In the genomic region with DNA sequence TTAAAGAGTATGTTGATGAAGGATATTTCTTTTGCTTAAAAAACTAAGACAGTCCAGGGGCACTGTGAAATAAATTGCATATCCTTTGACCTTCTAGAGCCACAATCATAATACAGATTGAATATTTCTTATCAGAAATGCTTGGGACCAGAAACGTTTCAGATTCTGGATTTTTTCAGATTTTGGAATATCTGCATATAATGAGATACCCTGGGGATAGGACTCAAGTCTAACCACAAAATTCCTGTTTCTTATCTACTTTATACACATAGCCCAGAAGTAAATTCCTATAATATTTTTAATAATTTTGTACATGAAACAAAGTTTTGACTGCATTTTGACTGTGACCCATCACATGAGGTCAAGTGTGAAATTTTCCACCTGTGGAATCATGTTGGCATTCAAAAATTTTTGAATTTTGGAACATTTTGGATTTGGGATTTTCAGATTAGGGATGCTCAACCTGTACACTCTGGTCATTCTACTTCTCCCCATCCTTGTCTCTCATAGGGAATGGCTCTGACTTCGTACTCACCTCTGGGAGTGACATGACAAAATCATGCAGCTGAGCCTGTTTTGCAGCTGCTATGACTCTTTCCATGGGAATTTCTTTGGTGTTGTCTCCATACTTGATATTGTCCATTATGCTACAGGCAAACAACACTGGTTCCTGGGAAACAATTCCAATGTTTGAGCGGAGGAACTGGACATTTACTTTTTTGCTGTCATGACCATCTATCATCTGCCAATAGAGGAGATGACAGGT, we compare ENCODE assay signal across 21 cellular contexts. TPM values are rescaled to one million over a fixed set of nuclear protein-coding genes. Genes with fewer than 3 reads are reported as not detected.
DNase-seq lines count a peak whose midpoint lies in the region; ATAC-seq, FAIRE-seq and TF ChIP-seq lines count a peak whose summit lies in the region.
"Had no signal": no experiment of that assay in that cellular context is flagged by ENCODE, and none has a peak within 500 bp of the region (broad histone marks: within the 10 kb centered on the region; RNA-seq: fewer than 3 reads in every experiment).

No MANE protein-coding gene starts in this region.

- peaks cover 0 to 3% of the 10 kb centered on the region in 2 experiments; a peak in 2 of 5 replicates for H3K4me1 ChIP-seq in K562 (replicated peaks in 1 of 2; ENCODE audit: control insufficient read depth in 2 of 2, insufficient read depth in 2 of 2, low read length in 2 of 2)
- H3K4me1 ChIP-seq in trophoblast cell (ENCODE audit: control insufficient read depth in 1 of 2, insufficient read depth in 2 of 2, low read length in 2 of 2) = peaks cover 2 to 9% of the 10 kb centered on the region in 2 experiments
- H3K4me1 ChIP-seq: BE2C, Caco-2 had no signal

- H2AFZ ChIP-seq in K562 (ENCODE audit: low read depth, low read length) (no peak overlapping the region), trophoblast cell (ENCODE audit: insufficient read depth, low read length, poor library complexity) (no peak overlapping the region)

- no peak overlapping the region for H4K91ac ChIP-seq in trophoblast cell (ENCODE audit: low read depth, low read length)

- 52% methylated on average over 3 of the region's 3 CpGs for WGBS in K562 (ENCODE audit: insufficient coverage, low coverage, missing lambda C conversion rate)
- WGBS in trophoblast cell (ENCODE audit: extremely low coverage, insufficient coverage, insufficient read length) = no CpG with 5 or more reads among the region's 3 CpGs

- H3K27me3 ChIP-seq in K562 (ENCODE audit: control insufficient read depth in 2 of 2, insufficient read depth in 2 of 2, low read length in 2 of 2) (no peaks in the 10 kb centered on the region), trophoblast cell (ENCODE audit: insufficient read depth, low read length) (no peaks in the 10 kb centered on the region)
- H3K27me3 ChIP-seq: BE2C had no signal

- no TSS peak for BruUV-seq in K562 (replicated peaks; lab: Mats Ljungman, UMichigan)

- CTCF ChIA-PET in K562 (lab: Yijun Ruan, JAX; ENCODE audit: low intra/inter-chr PET ratio) = no interaction called here

- no peak for TF ChIP-seq RAD21 in K562 (CRISPR knock-in tag; conservative IDR thresholded peaks at IDR 0.05 in 1 of 2, IDR thresholded peaks at IDR 0.05 in 1 of 2)

- H3K79me2 ChIP-seq in K562 (ENCODE audit: control insufficient read depth, insufficient read depth, low read length) (no peaks in the 10 kb centered on the region), trophoblast cell (ENCODE audit: control insufficient read depth, insufficient read depth, low read length, poor library complexity) (no peaks in the 10 kb centered on the region)

- H4K8ac ChIP-seq in trophoblast cell (ENCODE audit: low read depth, low read length) = no peak overlapping the region

- no peak overlapping the region for H2BK12ac ChIP-seq in trophoblast cell (ENCODE audit: low read length)

- in situ Hi-C loops in K562 (cut with MboI) = no loop called here

- H3K4me3 ChIP-seq in K562 (no peak overlapping the region), fibroblast of the aortic adventitia (ENCODE audit: low read depth, low read length) (no peak overlapping the region), trophoblast cell (ENCODE audit: low read depth, low read length) (no peak overlapping the region)

- intact Hi-C loops in K562 (cut with micrococcal nuclease) = loop anchor here (10.0 kb wide), 1 partner anchor 782 kb away; no protein-coding TSS in a partner anchor

- no peak overlapping the region for H2BK120ac ChIP-seq in trophoblast cell (ENCODE audit: insufficient read depth, low read length, poor library complexity)

- TF ChIP-seq POLR2A in K562 (conservative IDR thresholded peaks at IDR 0.05) = no peak

- no peak overlapping the region for H4K12ac ChIP-seq in trophoblast cell (ENCODE audit: low read depth, low read length)

- H3K9me1 ChIP-seq in K562 (ENCODE audit: control insufficient read depth, insufficient read depth, low read length) = no peaks in the 10 kb centered on the region

- ATAC-seq in K562 (no peak), HG02623 (IDR thresholded peaks at IDR 0.05; ENCODE audit: unreplicated experiment) (no peak)

- H3K9ac ChIP-seq in K562 (ENCODE audit: insufficient read depth in 1 of 2, low read depth in 2 of 2, low read length in 2 of 2) = no peak overlapping the region
- H3K9ac ChIP-seq in trophoblast cell (ENCODE audit: low read length) = no peak overlapping the region

- H3K36me3 ChIP-seq in K562 (ENCODE audit: control insufficient read depth, insufficient read depth, low read length) (no peaks in the 10 kb centered on the region), trophoblast cell (ENCODE audit: control insufficient read depth in 1 of 2, insufficient read depth in 2 of 2, low read length in 2 of 2) (no peaks in the 10 kb centered on the region)
- H3K36me3 ChIP-seq: BE2C had no signal

- H3K9me3 ChIP-seq in K562 (replicated peaks; ENCODE audit: control insufficient read depth, insufficient read depth, low read depth, low read length) (no peaks in the 10 kb centered on the region), trophoblast cell (ENCODE audit: insufficient read depth, low read depth, low read length) (no peaks in the 10 kb centered on the region)
- H3K9me3 ChIP-seq: BE2C, Caco-2 had no signal

- FAIRE-seq in K562 (lab: Jason Lieb, UNC) = no peak
- FAIRE-seq: D721Med, G401.6, GM12891, GM19239, H1 had no signal

- DNase-seq in NCI-H226 (peak; percentile 52), K562 (ENCODE audit: extremely low read depth in 1 of 4, low spot score in 3 of 4) (no peak), fibroblast of the aortic adventitia (ENCODE audit: low read depth) (peak; percentile 38), trophoblast cell (peak; percentile 90 to 95), C1 segment of cervical spinal cord (lab: John Stamatoyannopoulos, UW) (no peak), iPS-NIHi7 (ENCODE audit: extremely low spot score) (no peak)
- no peak for DNase-seq in activated CD4-positive, alpha-beta T cell treated with anti-CD3 and anti-CD28 coated beads, Interleukin-2, amount 50 U/mL, for 48 hours
- DNase-seq: BE2C; Caco-2; CD4-positive, alpha-beta T cell; H9 had no signal

- H4K20me1 ChIP-seq in K562 (replicated peaks; ENCODE audit: control insufficient read depth, insufficient read depth, low read length) = no peaks in the 10 kb centered on the region

- no peak for TF ChIP-seq EP300 in K562 (IDR thresholded peaks at IDR 0.05; ENCODE audit: low read length)

- no peak overlapping the region for H3K4ac ChIP-seq in trophoblast cell (ENCODE audit: low read depth, low read length)

- no peak overlapping the region for H2BK5ac ChIP-seq in trophoblast cell (ENCODE audit: low read depth, low read length, poor library complexity)

- H3K4me2 ChIP-seq in K562 (ENCODE audit: insufficient read depth, low read length) (no peak overlapping the region), trophoblast cell (ENCODE audit: low read length) (no peak overlapping the region)

- H3K18ac ChIP-seq in trophoblast cell (ENCODE audit: low read length) = no peak overlapping the region

- no peak overlapping the region for H3K14ac ChIP-seq in trophoblast cell (ENCODE audit: low read length)

- no peaks in the 10 kb centered on the region for H3K79me1 ChIP-seq in trophoblast cell (ENCODE audit: low read length)

- H3K27ac ChIP-seq in K562 (ENCODE audit: extremely low read depth, low read depth, low read length) (no peak overlapping the region), trophoblast cell (ENCODE audit: low read depth, low read length) (no peak overlapping the region)
- H3K27ac ChIP-seq: C4-2B, HL-60 had no signal

- TF ChIP-seq CTCF in K562 (IDR thresholded peaks at IDR 0.05 in 2 of 3, conservative IDR thresholded peaks at IDR 0.05 in 1 of 3; ENCODE audit: insufficient read depth in 2 of 3, low read depth in 1 of 3, low read length in 3 of 3) (no peak), fibroblast of the aortic adventitia (IDR thresholded peaks at IDR 0.05; ENCODE audit: insufficient read depth, low read length) (no peak)

- POLR2A ChIA-PET in K562 (lab: Yijun Ruan, JAX) = no interaction called here

- no peak overlapping the region for H2AK5ac ChIP-seq in trophoblast cell (ENCODE audit: low read length)

- no peak overlapping the region for H3K23ac ChIP-seq in trophoblast cell (ENCODE audit: low read length)

RNA-seq across cellular contexts. Expression of a gene that starts 25.7 kb away (rescaled TPM):
- total RNA-seq in K562 (2011; cell fraction: chromatin; rRNA removed; ENCODE audit: low replicate concordance) = not detected in 2 replicates
- not detected in 2 replicates for total RNA-seq in K562 (2011; cell fraction: nucleolus; rRNA removed)
- total RNA-seq in K562 (2011; cell fraction: nucleoplasm; rRNA removed) = 0.15 TPM in 1 of 2 replicates, not detected in the other
- total RNA-seq in K562 (2014; rRNA removed) (not detected in 2 replicates), K562 (2014; rRNA removed; fragmentation: Illumina TruSeq; extraction: Trizol) (not detected in 2 replicates), K562 (2015; rRNA removed; fragmentation: Illumina TruSeq; extraction: Trizol) (not detected in 2 replicates), K562 (2021) (0.13 TPM in 1 of 2 replicates, not detected in the other), fibroblast of the aortic adventitia (ENCODE audit: low replicate concordance) (not detected in 2 replicates)
- polyA plus RNA-seq in K562 (2011; rRNA removed) (0.07 and 0.15 TPM in 2 replicates), K562 (2014; fragmentation: Illumina TruSeq; extraction: Trizol) (not detected in 2 replicates), K562 (2014; fragmentation: Nextera tagmentation; extraction: Ambion mirVana) (under 1 TPM in 1 of 2 experiments, not detected in 1; 0.03 TPM), K562 (2014; rRNA removed) (not detected in 2 replicates)
- polyA plus RNA-seq in K562 (2011; cell fraction: cytosol; rRNA removed) = 0.01 and 0.06 TPM in 2 replicates
- 0.10 and 0.20 TPM in 2 replicates for polyA plus RNA-seq in K562 (2011; cell fraction: nucleus; rRNA removed)
- polyA plus RNA-seq in K562 (2012) = not detected in 2 replicates
- 0.06 and 0.21 TPM in 2 replicates for polyA minus RNA-seq in K562 (2011; rRNA and poly(A)+ RNA removed)
- not detected in 2 replicates for polyA minus RNA-seq in K562 (2011; cell fraction: cytosol; rRNA and poly(A)+ RNA removed)
- not detected in 2 replicates for polyA minus RNA-seq in K562 (2011; cell fraction: nucleus; rRNA and poly(A)+ RNA removed)
- polyA plus RNA-seq in trophoblast cell (2013) = not detected in 2 replicates
- total RNA-seq: A172; Caco-2; CD4-positive, alpha-beta T cell; H1; H9; HT1080 had no signal
- polyA plus RNA-seq: H1 had no signal

RNA-seq across cellular contexts. Expression of a gene that starts 36.6 kb away (rescaled TPM):
- total RNA-seq in K562 (2011; cell fraction: chromatin; rRNA removed; ENCODE audit: low replicate concordance) = 17.6 and 59.0 TPM in 2 replicates
- total RNA-seq in K562 (2011; cell fraction: nucleolus; rRNA removed) = 12.3 and 16.8 TPM in 2 replicates
- 37.6 and 46.6 TPM in 2 replicates for total RNA-seq in K562 (2011; cell fraction: nucleoplasm; rRNA removed)
- total RNA-seq in K562 (2014; rRNA removed) = 44.8 and 54.5 TPM in 2 replicates
- total RNA-seq in K562 (2014; rRNA removed; fragmentation: Illumina TruSeq; extraction: Trizol) = 56.5 and 66.3 TPM in 2 replicates
- 57.9 and 67.0 TPM in 2 replicates for total RNA-seq in K562 (2015; rRNA removed; fragmentation: Illumina TruSeq; extraction: Trizol)
- total RNA-seq in K562 (2021) = 53.4 and 62.3 TPM in 2 replicates
- 59.9 and 77.4 TPM in 2 replicates for polyA plus RNA-seq in K562 (2011; rRNA removed)
- 19.9 and 53.0 TPM in 2 replicates for polyA plus RNA-seq in K562 (2011; cell fraction: cytosol; rRNA removed)
- polyA plus RNA-seq in K562 (2011; cell fraction: nucleus; rRNA removed) = 11.0 and 17.5 TPM in 2 replicates
- polyA plus RNA-seq in K562 (2012) = 79.4 and 84.3 TPM in 2 replicates
- polyA plus RNA-seq in K562 (2014; fragmentation: Illumina TruSeq; extraction: Trizol) = 69.7 and 75.0 TPM in 2 replicates
- polyA plus RNA-seq in K562 (2014; fragmentation: Nextera tagmentation; extraction: Ambion mirVana) = 100 to 1,000 TPM in 1 of 2 experiments, 10 to 100 TPM in 1; 87.6 to 100 TPM
- 60.9 and 76.0 TPM in 2 replicates for polyA plus RNA-seq in K562 (2014; rRNA removed)
- polyA minus RNA-seq in K562 (2011; rRNA and poly(A)+ RNA removed) = 40.2 and 40.5 TPM in 2 replicates
- polyA minus RNA-seq in K562 (2011; cell fraction: cytosol; rRNA and poly(A)+ RNA removed) = 16.4 and 21.9 TPM in 2 replicates
- polyA minus RNA-seq in K562 (2011; cell fraction: nucleus; rRNA and poly(A)+ RNA removed) = 26.8 and 42.2 TPM in 2 replicates
- total RNA-seq in fibroblast of the aortic adventitia (ENCODE audit: low replicate concordance) = 19.3 TPM in 1 of 2 replicates, not detected in the other
- polyA plus RNA-seq in trophoblast cell (2013) = 17.1 and 19.3 TPM in 2 replicates

Comparison
In these comparisons a context has a peak if more than half of its experiments do, and no peak if none do; other contexts are left out.
1. DNase-seq: peak in NCI-H226 (single experiment), fibroblast of the aortic adventitia (single experiment) and trophoblast cell (2 of 2); none in K562 (0 of 4), activated CD4-positive, alpha-beta T cell treated with anti-CD3 and anti-CD28 coated beads, Interleukin-2, amount 50 U/mL, for 48 hours (0 of 2), C1 segment of cervical spinal cord (0 of 14) and iPS-NIHi7 (single experiment).